Comparison of ENCODE assay signal across 18 cellular contexts in the genomic region with DNA sequence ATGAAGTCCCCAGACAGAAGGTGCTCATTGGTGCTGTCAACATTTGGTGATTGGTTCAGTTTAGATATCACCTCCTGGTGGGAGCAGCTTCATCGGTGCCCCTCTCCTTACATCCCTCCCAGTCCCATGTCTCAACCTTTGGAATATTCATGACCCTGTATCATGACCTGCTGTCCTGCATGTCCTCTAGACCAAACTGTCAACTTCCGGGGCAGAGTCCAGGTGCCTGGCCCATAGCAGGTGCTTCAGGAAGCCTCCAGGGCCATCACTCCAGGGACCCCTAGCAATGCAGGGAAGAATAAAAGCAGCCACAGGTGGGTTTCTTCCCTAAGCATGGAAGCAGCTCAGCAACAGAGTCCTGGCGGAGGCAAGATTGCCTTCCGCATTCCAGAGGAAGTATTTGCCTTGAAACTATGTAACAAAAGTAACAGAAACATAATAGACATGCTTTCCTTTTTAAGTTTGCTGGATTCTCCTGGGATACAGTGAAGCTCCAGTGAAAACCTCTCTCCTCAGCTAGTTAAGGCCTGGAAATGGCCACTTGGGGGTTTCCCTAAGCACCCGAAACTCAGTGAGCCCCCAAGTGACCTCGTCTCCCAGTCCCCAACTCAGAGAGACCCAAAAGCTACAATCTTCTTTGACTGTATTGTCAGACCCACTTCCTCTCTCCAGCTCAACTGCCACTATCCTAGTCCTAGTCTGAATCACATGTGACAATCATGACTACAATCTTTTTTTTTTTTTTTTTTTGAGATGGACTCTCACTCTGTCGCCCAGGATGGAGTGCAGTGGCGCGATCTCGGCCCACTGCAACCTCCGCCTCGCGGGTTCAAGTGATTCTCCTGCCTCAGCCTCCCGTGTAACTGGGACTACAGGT. TPM values are rescaled to one million over a fixed set of nuclear protein-coding genes. Genes with fewer than 3 reads are reported as not detected.
DNase-seq lines count a peak whose midpoint lies in the region; ATAC-seq and TF ChIP-seq lines count a peak whose summit lies in the region.
"Had no signal": no experiment of that assay in that cellular context is flagged by ENCODE, and none has a peak within 500 bp of the region (broad histone marks: within the 10 kb centered on the region; RNA-seq: fewer than 3 reads in every experiment).

No MANE protein-coding gene starts in this region.

- no peaks in the 10 kb centered on the region for H3K36me3 Mint-ChIP-seq in natural killer cell treated with Interleukin-12 subunit alpha and Interleukin-12 subunit beta and Interleukin-15 and Interleukin-18, amount 100 ng/mL, for 72 hours
- no peaks in the 10 kb centered on the region for H3K36me3 Mint-ChIP-seq in natural killer cell

- H3K36me3 ChIP-seq in left lung: peaks cover 0 to 5% of the 10 kb centered on the region in 2 donors
- H3K36me3 ChIP-seq in upper lobe of right lung: peaks cover 4% of the 10 kb centered on the region

- no peak for ATAC-seq in natural killer cell treated with Interleukin-12 subunit alpha and Interleukin-12 subunit beta and Interleukin-15 and Interleukin-18, amount 100 ng/mL, for 72 hours
- ATAC-seq in natural killer cell (no peak), left lung (no peak), upper lobe of right lung (no peak), HG03354 (IDR thresholded peaks at IDR 0.05; ENCODE audit: poor library complexity, severe bottlenecking, unreplicated experiment) (no peak), left ventricle myocardium superior (no peak)
- ATAC-seq: SK-N-SH treated with all-trans-retinoic acid at 6 μM for 48 hours had no signal

- H3K9me3 ChIP-seq in left lung (no peaks in the 10 kb centered on the region), upper lobe of right lung (no peaks in the 10 kb centered on the region)
- H3K9me3 ChIP-seq: esophagus muscularis mucosa had no signal

- intact Hi-C loops in natural killer cell (cut with micrococcal nuclease): loop anchor here (5.0 kb wide), 1 partner anchor 50 kb away; the partner anchor contains the start of gene LAGE3
- intact Hi-C loops in left lung (cut with DNase I): no loop called here
- intact Hi-C loops in upper lobe of right lung (cut with DNase I): no loop called here
- intact Hi-C loops in left ventricle myocardium superior (cut with micrococcal nuclease): no loop called here

- H3K4me1 ChIP-seq in left lung (peaks cover 0 to 37% of the 10 kb centered on the region in 2 donors), upper lobe of right lung (peaks cover 3% of the 10 kb centered on the region)

- H3K4me1 Mint-ChIP-seq in natural killer cell treated with Interleukin-12 subunit alpha and Interleukin-12 subunit beta and Interleukin-15 and Interleukin-18, amount 100 ng/mL, for 72 hours (ENCODE audit: low read depth in 2 of 2): peaks cover 23 to 30% of the 10 kb centered on the region in 2 donors
- peaks cover 22 to 25% of the 10 kb centered on the region in 2 donors for H3K4me1 Mint-ChIP-seq in natural killer cell

- no peaks in the 10 kb centered on the region for H3K9me3 Mint-ChIP-seq in natural killer cell treated with Interleukin-12 subunit alpha and Interleukin-12 subunit beta and Interleukin-15 and Interleukin-18, amount 100 ng/mL, for 72 hours
- no peaks in the 10 kb centered on the region for H3K9me3 Mint-ChIP-seq in natural killer cell

- peak overlapping the region; percentile 48 to 64 for H3K27ac ChIP-seq in left lung
- peak overlapping the region; percentile 83 for H3K27ac ChIP-seq in upper lobe of right lung

- peak overlapping the region in 1 of 2 donors; percentile 62 for H3K27ac Mint-ChIP-seq in natural killer cell treated with Interleukin-12 subunit alpha and Interleukin-12 subunit beta and Interleukin-15 and Interleukin-18, amount 100 ng/mL, for 72 hours
- H3K27ac Mint-ChIP-seq in natural killer cell: no peak overlapping the region

- H3K4me3 Mint-ChIP-seq in natural killer cell treated with Interleukin-12 subunit alpha and Interleukin-12 subunit beta and Interleukin-15 and Interleukin-18, amount 100 ng/mL, for 72 hours: peak overlapping the region; percentile 84
- no peak overlapping the region for H3K4me3 Mint-ChIP-seq in natural killer cell

- no peak for DNase-seq in natural killer cell treated with Interleukin-12 subunit alpha and Interleukin-12 subunit beta and Interleukin-15 and Interleukin-18, amount 100 ng/mL, for 72 hours (ENCODE audit: low spot score)
- DNase-seq in natural killer cell: no peak
- peak; percentile 39 for DNase-seq in SIG-M5 treated with dmso at 0.1 percent for 504 hours (lab: John Stamatoyannopoulos, UW; ENCODE audit: unreplicated experiment)
- no peak for DNase-seq in left lung
- DNase-seq in upper lobe of right lung: no peak
- DNase-seq in HT-29 (ENCODE audit: low spot score): no peak
- DNase-seq in left ventricle myocardium superior: no peak
- DNase-seq: activated CD4-positive, CD25-positive, alpha-beta regulatory T cell treated with anti-CD3 and anti-CD28 coated beads, Interleukin-2, amount 50 U/mL, for 72 hours; activated naive CD4-positive, alpha-beta T cell; hippocampal formation; NCI-H1436; NCI-H526 treated with DMSO at 0.1 percent for 48 hours; posterior cingulate gyrus; stimulated activated CD4-positive, alpha-beta T cell treated with anti-CD3 and anti-CD28 coated beads, Interleukin-1b, Interleukin-23, amount 100 ng/mL, for 48 hours had no signal

- no peaks in the 10 kb centered on the region for H3K27me3 Mint-ChIP-seq in natural killer cell treated with Interleukin-12 subunit alpha and Interleukin-12 subunit beta and Interleukin-15 and Interleukin-18, amount 100 ng/mL, for 72 hours
- H3K27me3 Mint-ChIP-seq in natural killer cell (ENCODE audit: low read depth in 2 of 2): no peaks in the 10 kb centered on the region
- H3K27me3 Mint-ChIP-seq: B cell had no signal

- TF ChIP-seq CTCF in natural killer cell (IDR thresholded peaks at IDR 0.05) (no peak), left lung (IDR thresholded peaks at IDR 0.05) (no peak), upper lobe of right lung (IDR thresholded peaks at IDR 0.05) (no peak)

- H3K27me3 ChIP-seq in left lung (no peaks in the 10 kb centered on the region), upper lobe of right lung (no peaks in the 10 kb centered on the region)
- H3K27me3 ChIP-seq: esophagus muscularis mucosa had no signal

- H3K4me3 ChIP-seq in left lung (peak overlapping the region in 1 of 2 donors; percentile 80), upper lobe of right lung (peak overlapping the region; percentile 65)

RNA-seq across cellular contexts. Expression of gene ATP6AP1, which starts 1.3 kb away (rescaled TPM):
- 100 to 1,000 TPM in 1 of 2 donors, 10 to 100 TPM in 1; 46.7 to 106 TPM for total RNA-seq in natural killer cell treated with Interleukin-12 subunit alpha and Interleukin-12 subunit beta and Interleukin-15 and Interleukin-18, amount 100 ng/mL, for 72 hours
- total RNA-seq in natural killer cell (10 to 100 TPM; 62.4 to 71.7 (median 65.9) TPM), left lung (100 to 1,000 TPM; 139 to 168 TPM), upper lobe of right lung (193 TPM), left ventricle myocardium superior (81.0 TPM)
- 162 and 181 TPM in 2 replicates for total RNA-seq in HT-29 (2014; rRNA removed; shearing (Covaris generic))

RNA-seq across cellular contexts. Expression of gene GDI1, which starts 9.8 kb away (rescaled TPM):
- total RNA-seq in natural killer cell treated with Interleukin-12 subunit alpha and Interleukin-12 subunit beta and Interleukin-15 and Interleukin-18, amount 100 ng/mL, for 72 hours: 100 to 1,000 TPM; 157 to 187 TPM
- 100 to 1,000 TPM; 138 to 174 (median 140) TPM for total RNA-seq in natural killer cell
- total RNA-seq in left lung: 100 to 1,000 TPM; 107 to 108 TPM
- 108 TPM for total RNA-seq in upper lobe of right lung
- 124 and 128 TPM in 2 replicates for total RNA-seq in HT-29 (2014; rRNA removed; shearing (Covaris generic))
- 86.2 TPM for total RNA-seq in left ventricle myocardium superior

RNA-seq across cellular contexts. Expression of gene TAFAZZIN, which starts 15.8 kb away (rescaled TPM):
- 10 to 100 TPM; 47.4 to 73.7 TPM for total RNA-seq in natural killer cell treated with Interleukin-12 subunit alpha and Interleukin-12 subunit beta and Interleukin-15 and Interleukin-18, amount 100 ng/mL, for 72 hours
- total RNA-seq in natural killer cell (10 to 100 TPM; 67.3 to 87.2 (median 67.7) TPM), left lung (10 to 100 TPM; 34.7 to 45.5 TPM), upper lobe of right lung (43.9 TPM), left ventricle myocardium superior (38.0 TPM)
- 60.3 and 80.6 TPM in 2 replicates for total RNA-seq in HT-29 (2014; rRNA removed; shearing (Covaris generic))

RNA-seq across cellular contexts. Expression of gene FAM50A, which starts 16.8 kb away (rescaled TPM):
- 100 to 1,000 TPM in 1 of 2 donors, 10 to 100 TPM in 1; 75.2 to 108 TPM for total RNA-seq in natural killer cell treated with Interleukin-12 subunit alpha and Interleukin-12 subunit beta and Interleukin-15 and Interleukin-18, amount 100 ng/mL, for 72 hours
- total RNA-seq in natural killer cell (10 to 100 TPM; 48.9 to 63.2 (median 54.1) TPM), left lung (10 to 100 TPM; 72.6 to 82.1 TPM), upper lobe of right lung (82.0 TPM), left ventricle myocardium superior (48.4 TPM)
- total RNA-seq in HT-29 (2014; rRNA removed; shearing (Covaris generic)): 103 and 107 TPM in 2 replicates

RNA-seq across cellular contexts. Expression of gene DNASE1L1, which starts 18.1 kb away (rescaled TPM):
- total RNA-seq in natural killer cell treated with Interleukin-12 subunit alpha and Interleukin-12 subunit beta and Interleukin-15 and Interleukin-18, amount 100 ng/mL, for 72 hours: 10 to 100 TPM; 12.4 to 14.6 TPM
- total RNA-seq in natural killer cell (10 to 100 TPM; 16.7 to 19.6 (median 16.8) TPM), left lung (10 to 100 TPM; 34.7 to 36.1 TPM), upper lobe of right lung (37.1 TPM), left ventricle myocardium superior (58.7 TPM)
- total RNA-seq in HT-29 (2014; rRNA removed; shearing (Covaris generic)): 114 and 118 TPM in 2 replicates
